In the genomic region with DNA sequence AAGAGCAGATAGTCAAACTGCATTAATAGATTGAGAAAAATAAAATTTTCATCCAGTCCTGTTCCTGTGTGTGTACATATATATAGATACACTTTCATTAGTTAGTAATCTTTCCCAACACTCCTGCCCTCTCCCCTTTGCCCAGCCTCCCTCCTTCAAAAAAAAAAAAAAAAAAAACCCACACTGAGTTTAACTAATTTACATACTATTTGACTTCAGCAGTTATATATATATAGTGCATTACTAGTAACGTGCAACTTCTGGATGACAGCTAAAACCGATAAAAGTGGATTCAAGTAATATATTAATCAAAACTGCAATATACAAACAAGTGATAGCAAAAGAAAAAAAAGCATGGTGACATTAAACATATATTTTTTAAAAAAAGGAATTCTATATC, we compare ENCODE assay signal across 11 cellular contexts. TPM values are rescaled to one million over a fixed set of nuclear protein-coding genes. Genes with fewer than 3 reads are reported as not detected.
DNase-seq lines count a peak whose midpoint lies in the region; ATAC-seq and TF ChIP-seq lines count a peak whose summit lies in the region.
"Had no signal": no experiment of that assay in that cellular context is flagged by ENCODE, and none has a peak within 500 bp of the region (broad histone marks: within the 10 kb centered on the region; RNA-seq: fewer than 3 reads in every experiment).

No MANE protein-coding gene starts in this region.

- H3K9me3 Mint-ChIP-seq in Calu3 (ENCODE audit: low read depth, unreplicated experiment): no peaks in the 10 kb centered on the region

- H3K36me3 Mint-ChIP-seq in Calu3 (ENCODE audit: insufficient read depth, unreplicated experiment): peaks cover 42% of the 10 kb centered on the region

- WGBS in gastroesophageal sphincter (ENCODE audit: low coverage in 1 of 2), 2 donors: 27 to 51% methylated on average over 2 of the region's 2 CpGs
- WGBS in psoas muscle, 3 donors: 46 to 76% (median 57%) methylated on average over 2 of the region's 2 CpGs

- H3K27me3 Mint-ChIP-seq in Calu3 (ENCODE audit: unreplicated experiment): no peaks in the 10 kb centered on the region

- no peaks in the 10 kb centered on the region for H3K36me3 ChIP-seq in gastroesophageal sphincter
- H3K36me3 ChIP-seq in psoas muscle (ENCODE audit: insufficient read depth in 1 of 2, low read depth in 1 of 2): no peaks in the 10 kb centered on the region

- DNase-seq in Calu3: no peak
- DNase-seq in psoas muscle: no peak
- no peak for DNase-seq in stimulated activated CD4-positive, alpha-beta T cell treated with anti-CD3 and anti-CD28 coated beads, Interleukin-4, amount 100 ng/mL, for 4 hours
- no peak for DNase-seq in medulla oblongata (ENCODE audit: extremely low spot score)
- DNase-seq: activated T-cell treated with anti-CD3 and anti-CD28 coated beads, Interleukin-2, amount 50 U/mL, for 72 hours; CD8-positive, alpha-beta memory T cell; T1000 had no signal

- no peaks in the 10 kb centered on the region for H3K9me3 ChIP-seq in gastroesophageal sphincter
- H3K9me3 ChIP-seq in psoas muscle: no peaks in the 10 kb centered on the region

- peaks cover 16% of the 10 kb centered on the region for H3K4me1 Mint-ChIP-seq in Calu3 (ENCODE audit: low read depth, unreplicated experiment)

- TF ChIP-seq CTCF in Calu3 (IDR thresholded peaks at IDR 0.05; ENCODE audit: unreplicated experiment) (no peak), WI38 (IDR thresholded peaks at IDR 0.05; ENCODE audit: low read depth, low read length) (no peak), gastroesophageal sphincter (IDR thresholded peaks at IDR 0.05) (no peak), psoas muscle (IDR thresholded peaks at IDR 0.05) (no peak)

- intact Hi-C loops in Calu3 (cut with micrococcal nuclease; ENCODE audit: unreplicated experiment): loop anchor here (5.0 to 10.0 kb wide), 5 partner anchors 58 to 540 kb away; no protein-coding TSS in a partner anchor
- intact Hi-C loops in psoas muscle (cut with DNase I): no loop called here

- H3K27ac ChIP-seq in gastroesophageal sphincter (peak overlapping the region in 3 of 4 donors; percentile 59 to 95 (median 92)), psoas muscle (peak overlapping the region; percentile 96)

- CTCF ChIA-PET in Calu3 (lab: Charles Lee): interaction anchor here (0.6 to 1.1 kb wide), 2 partner anchors 327 to 716 kb away, joined by 3 read pairs; no protein-coding TSS in a partner anchor

- no peak for ATAC-seq in gastroesophageal sphincter
- ATAC-seq in psoas muscle: no peak
- no peak for ATAC-seq in HG03565 (IDR thresholded peaks at IDR 0.05; ENCODE audit: unreplicated experiment)
- ATAC-seq in HG02840 (IDR thresholded peaks at IDR 0.05; ENCODE audit: low FRiP score, unreplicated experiment): no peak
- ATAC-seq: activated T-cell treated with anti-CD3 and anti-CD28 coated beads, Interleukin-2, amount 50 U/mL, for 72 hours had no signal

- no peak for TF ChIP-seq POLR2A in gastroesophageal sphincter (IDR thresholded peaks at IDR 0.05)

- peak overlapping the region; percentile 72 for H3K4me3 ChIP-seq in WI38 (ENCODE audit: low read depth, low read length)
- peak overlapping the region; percentile 63 to 77 for H3K4me3 ChIP-seq in gastroesophageal sphincter
- peak overlapping the region; percentile 82 for H3K4me3 ChIP-seq in psoas muscle

- peaks cover 0 to 30% (median 0%) of the 10 kb centered on the region in 3 donors for H3K4me1 ChIP-seq in gastroesophageal sphincter
- peaks cover 3% of the 10 kb centered on the region for H3K4me1 ChIP-seq in psoas muscle

- BruUV-seq in Calu3 (replicated peaks; lab: Mats Ljungman, UMichigan): no TSS peak

- peak overlapping the region; percentile 87 for H3K4me3 Mint-ChIP-seq in Calu3 (ENCODE audit: low read depth, unreplicated experiment)
- H3K4me3 Mint-ChIP-seq: activated T-cell treated with anti-CD3 and anti-CD28 coated beads, Interleukin-2, amount 50 U/mL, for 72 hours; CD8-positive, alpha-beta memory T cell had no signal

- peak overlapping the region; percentile 94 for H3K27ac Mint-ChIP-seq in Calu3 (ENCODE audit: unreplicated experiment)
- H3K27ac Mint-ChIP-seq: activated T-cell treated with anti-CD3 and anti-CD28 coated beads, Interleukin-2, amount 50 U/mL, for 72 hours; CD8-positive, alpha-beta memory T cell had no signal

- no peaks in the 10 kb centered on the region for H3K27me3 ChIP-seq in gastroesophageal sphincter
- no peaks in the 10 kb centered on the region for H3K27me3 ChIP-seq in psoas muscle (ENCODE audit: insufficient read depth in 3 of 3, low read length in 2 of 3)

- TF ChIP-seq EP300 in gastroesophageal sphincter (IDR thresholded peaks at IDR 0.05): no peak

RNA-seq across cellular contexts. Expression of a gene that starts 1.4 kb away (rescaled TPM):
- 8.4 and 9.1 TPM in 2 replicates for total RNA-seq in Calu3 (2022)
- total RNA-seq in gastroesophageal sphincter: 10 to 100 TPM in 2 of 4 donors, 1 to 10 TPM in 2; 5.0 to 17.5 (median 10.2) TPM
- total RNA-seq in psoas muscle: 1 to 10 TPM; 1.2 to 3.0 (median 1.8) TPM
- polyA plus RNA-seq in psoas muscle: 1 to 10 TPM in 1 of 3 donors, under 1 TPM in 2; 0.08 to 1.6 (median 0.30) TPM
- total RNA-seq: activated T-cell treated with anti-CD3 and anti-CD28 coated beads, Interleukin-2, amount 50 U/mL, for 72 hours; CD8-positive, alpha-beta memory T cell had no signal
- polyA plus RNA-seq: CD8-positive, alpha-beta memory T cell had no signal
